Comparison of ENCODE assay signal across 8 cellular contexts in genomic region chr1:152047607-152047953, GRCh38. TPM values are rescaled to one million over a fixed set of nuclear protein-coding genes. Genes with fewer than 3 reads are reported as not detected.
DNase-seq lines count a peak whose midpoint lies in the region; ATAC-seq and TF ChIP-seq lines count a peak whose summit lies in the region.

No MANE protein-coding gene starts in this region.

- H3K4me1 ChIP-seq in Loucy (ENCODE audit: insufficient read depth, low read length, poor library complexity, severe bottlenecking) (peaks cover 77% of the 10 kb centered on the region), lung (ENCODE audit: control insufficient read depth in 2 of 2, insufficient read depth in 2 of 2, low read length in 2 of 2) (peaks cover 3 to 16% of the 10 kb centered on the region in 2 donors), upper lobe of right lung (peaks cover 21% of the 10 kb centered on the region)

- H3K9me2 ChIP-seq in Loucy (replicated peaks; ENCODE audit: low read depth, low read length) = no peaks in the 10 kb centered on the region

- H3K9me3 ChIP-seq in Loucy (ENCODE audit: insufficient read depth, low read depth, low read length) = no peaks in the 10 kb centered on the region
- H3K9me3 ChIP-seq in lung (ENCODE audit: control insufficient read depth in 2 of 2, insufficient read depth in 1 of 2, low read length in 1 of 2) = no peaks in the 10 kb centered on the region
- no peaks in the 10 kb centered on the region for H3K9me3 ChIP-seq in upper lobe of right lung

- H3K79me2 ChIP-seq in Loucy (ENCODE audit: insufficient read depth, low read length) = no peaks in the 10 kb centered on the region

- H3K9ac ChIP-seq in Loucy (ENCODE audit: low read depth, low read length, poor library complexity, severe bottlenecking) = peak overlapping the region; percentile 83

- intact Hi-C loops in upper lobe of right lung (cut with DNase I) = no loop called here

- H3K36me3 ChIP-seq in Loucy (ENCODE audit: insufficient read depth, low read length) (no peaks in the 10 kb centered on the region), lung (ENCODE audit: control insufficient read depth in 2 of 2, insufficient read depth in 2 of 2, low read length in 2 of 2) (no peaks in the 10 kb centered on the region), upper lobe of right lung (no peaks in the 10 kb centered on the region)

- TF ChIP-seq CTCF in Loucy (conservative IDR thresholded peaks at IDR 0.05; ENCODE audit: low read length) = no peak
- TF ChIP-seq CTCF in lung (IDR thresholded peaks at IDR 0.05; ENCODE audit: control extremely low read depth, extremely low read depth) = no peak
- TF ChIP-seq CTCF in upper lobe of right lung (IDR thresholded peaks at IDR 0.05) = no peak

- no peaks in the 10 kb centered on the region for H4K20me1 ChIP-seq in Loucy (ENCODE audit: insufficient read depth, low read length, poor library complexity, severe bottlenecking)

- peak overlapping the region; percentile 82 for H3K4me2 ChIP-seq in Loucy (ENCODE audit: low read depth, low read length, poor library complexity, severe bottlenecking)

- WGBS in lung, 2 donors = 23 to 40% methylated on average over 5 of the region's 5 CpGs

- H3K27ac ChIP-seq in lung (ENCODE audit: low read depth in 1 of 2, low read length in 1 of 2) (peak overlapping the region; percentile 91 to 98), upper lobe of right lung (peak overlapping the region; percentile 94)

- H3K4me3 ChIP-seq in Loucy (ENCODE audit: low read length, poor library complexity, severe bottlenecking) (peak overlapping the region; percentile 72), lung (no peak overlapping the region), upper lobe of right lung (peak overlapping the region; percentile 23)

- DNase-seq in DMS53 (lab: John Stamatoyannopoulos, UW) (peak; percentile 96), T47D (ENCODE audit: low read depth in 1 of 2, low spot score in 1 of 2) (peak; percentile 60 to 100), lung (ENCODE audit: low spot score) (no peak), upper lobe of right lung (no peak), NCI-H2081 treated with DMSO at 0.1 percent for 48 hours (lab: John Stamatoyannopoulos, UW) (no peak), 8988T (no peak)
- no peak for DNase-seq in central memory CD4-positive, alpha-beta T cell

- ATAC-seq in lung (ENCODE audit: insufficient read depth, low FRiP score) (peak; percentile 29), upper lobe of right lung (no peak)

- H3F3A ChIP-seq in Loucy (ENCODE audit: low read depth) = peaks cover 14% of the 10 kb centered on the region; the same call in 1 of the 2 replicates

- in situ Hi-C loops in T47D (cut with HindIII; ENCODE audit: low pct_unique_long_range_greater_than_20kb, low sequenced_read_pairs) = no loop called here

- H3K27me3 ChIP-seq in Loucy (ENCODE audit: insufficient read depth, low read length, poor library complexity, severe bottlenecking) (no peaks in the 10 kb centered on the region), lung (ENCODE audit: control insufficient read depth, insufficient read depth) (no peaks in the 10 kb centered on the region), upper lobe of right lung (no peaks in the 10 kb centered on the region)

- no peak overlapping the region for H2AFZ ChIP-seq in Loucy (ENCODE audit: low read length)

RNA-seq across cellular contexts. Expression of gene S100A11, which starts 10.8 kb away (rescaled TPM):
- 100 to 1,000 TPM in 1 of 2 donors, 10 to 100 TPM in 1; 69.4 to 610 TPM for total RNA-seq in lung
- polyA plus RNA-seq in lung = 1,000 to 10,000 TPM; 2,699 to 3,092 TPM
- total RNA-seq in upper lobe of right lung = 522 TPM

RNA-seq across cellular contexts. Expression of gene TCHHL1, which starts 41.3 kb away (rescaled TPM):
- total RNA-seq in lung (not detected), upper lobe of right lung (not detected)
- polyA plus RNA-seq in lung = not detected

RNA-seq across cellular contexts. Expression of gene S100A10, which starts 53.9 kb away (rescaled TPM):
- total RNA-seq in lung (100 to 1,000 TPM; 205 to 801 TPM), upper lobe of right lung (643 TPM)
- polyA plus RNA-seq in lung = 1,000 to 10,000 TPM in 1 of 2 donors, 100 to 1,000 TPM in 1; 548 to 1,003 TPM

Comparison
In these comparisons a context has a peak if more than half of its experiments do, and no peak if none do; other contexts are left out.
1. DNase-seq: peak in DMS53 (single experiment) and T47D (2 of 2); none in lung (single experiment), upper lobe of right lung (single experiment), NCI-H2081 treated with DMSO at 0.1 percent for 48 hours (single experiment), 8988T (single experiment) and central memory CD4-positive, alpha-beta T cell (single experiment).